ENCODE assay signal across 1 cellular context in genomic region chr3:165346503-165346902, GRCh38.
TF ChIP-seq lines count a peak whose summit lies in the region.

No MANE protein-coding gene starts in this region.

TF ChIP-seq in GM12878, 131 proteins besides CTCF, POLR2A, EP300 and RAD21 (continued from another document):
- TF ChIP-seq ZBTB33 (IDR thresholded peaks at IDR 0.05) (no peak), REST (IDR thresholded peaks at IDR 0.05; ENCODE audit: low read depth, low read length) (no peak), IKZF2 (IDR thresholded peaks at IDR 0.05) (no peak), ATF7 (IDR thresholded peaks at IDR 0.05; ENCODE audit: low read depth) (no peak), HCFC1 (IDR thresholded peaks at IDR 0.05; ENCODE audit: low read length) (no peak)
- TF ChIP-seq, protein P1, sequence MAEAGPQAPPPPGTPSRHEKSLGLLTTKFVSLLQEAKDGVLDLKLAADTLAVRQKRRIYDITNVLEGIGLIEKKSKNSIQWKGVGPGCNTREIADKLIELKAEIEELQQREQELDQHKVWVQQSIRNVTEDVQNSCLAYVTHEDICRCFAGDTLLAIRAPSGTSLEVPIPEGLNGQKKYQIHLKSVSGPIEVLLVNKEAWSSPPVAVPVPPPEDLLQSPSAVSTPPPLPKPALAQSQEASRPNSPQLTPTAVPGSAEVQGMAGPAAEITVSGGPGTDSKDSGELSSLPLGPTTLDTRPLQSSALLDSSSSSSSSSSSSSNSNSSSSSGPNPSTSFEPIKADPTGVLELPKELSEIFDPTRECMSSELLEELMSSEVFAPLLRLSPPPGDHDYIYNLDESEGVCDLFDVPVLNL (IDR thresholded peaks at IDR 0.05; ENCODE audit: low read depth, low read length) = no peak
TF ChIP-seq in GM12878: peak in this region for 0.
